Comparison of ENCODE assay signal across 15 cellular contexts in the genomic region with DNA sequence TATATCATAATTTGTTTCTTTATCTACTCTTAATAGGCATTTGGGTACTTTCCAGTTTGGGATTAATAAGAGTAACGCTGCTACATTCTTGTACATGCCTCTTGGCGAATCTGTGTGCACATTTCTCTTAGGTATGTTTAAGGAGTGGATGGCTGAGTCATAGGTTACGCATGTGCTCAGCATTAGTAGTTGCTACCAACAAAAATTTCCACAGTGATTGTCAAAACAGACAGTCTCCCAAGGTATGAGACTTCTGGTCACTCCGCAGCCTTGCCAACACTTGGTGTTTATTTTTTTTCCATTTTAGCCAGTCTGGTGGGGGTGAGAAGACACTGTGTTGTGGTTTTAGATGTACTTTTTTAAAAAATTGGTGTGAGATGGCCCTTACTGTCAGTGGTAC. TPM values are rescaled to one million over a fixed set of nuclear protein-coding genes. Genes with fewer than 3 reads are reported as not detected.
DNase-seq lines count a peak whose midpoint lies in the region; ATAC-seq, FAIRE-seq and TF ChIP-seq lines count a peak whose summit lies in the region.
"Had no signal": no experiment of that assay in that cellular context is flagged by ENCODE, and none has a peak within 500 bp of the region (broad histone marks: within the 10 kb centered on the region; RNA-seq: fewer than 3 reads in every experiment).

No MANE protein-coding gene starts in this region.

- H3K27me3 ChIP-seq in IMR-90 (ENCODE audit: control insufficient read depth, insufficient read depth, low read length) (peaks cover 46% of the 10 kb centered on the region), bronchial epithelial cell (ENCODE audit: control insufficient read depth, insufficient read depth, low read length) (no peaks in the 10 kb centered on the region), mesenchymal stem cell (ENCODE audit: control insufficient read depth in 1 of 2, insufficient read depth in 1 of 2, low read length in 2 of 2) (no peaks in the 10 kb centered on the region), body of pancreas (no peaks in the 10 kb centered on the region)
- H3K27me3 ChIP-seq in CD8-positive, alpha-beta T cell (ENCODE audit: insufficient read depth, low read length) = no peaks in the 10 kb centered on the region

- BruUV-seq in IMR-90 (replicated peaks; lab: Mats Ljungman, UMichigan) = no TSS peak

- peaks cover 7% of the 10 kb centered on the region for H3K27me3 Mint-ChIP-seq in CD8-positive, alpha-beta T cell (ENCODE audit: low read depth)

- H4K8ac ChIP-seq in IMR-90 (ENCODE audit: low read depth in 2 of 2, low read length in 2 of 2) = no peak overlapping the region
- no peak overlapping the region for H4K8ac ChIP-seq in mesenchymal stem cell (ENCODE audit: low read length)

- H3K4me3 ChIP-seq in IMR-90 (ENCODE audit: insufficient read depth, low read depth, low read length) = no peak overlapping the region
- no peak overlapping the region for H3K4me3 ChIP-seq in bronchial epithelial cell (ENCODE audit: low read depth, low read length)
- no peak overlapping the region for H3K4me3 ChIP-seq in mesenchymal stem cell (ENCODE audit: insufficient read depth in 1 of 2, low read depth in 1 of 2, low read length in 2 of 2)
- no peak overlapping the region for H3K4me3 ChIP-seq in body of pancreas
- H3K4me3 ChIP-seq in CD8-positive, alpha-beta T cell (ENCODE audit: low read depth, low read length) = no peak overlapping the region

- ATAC-seq in IMR-90 (ENCODE audit: low read depth) = peak; percentile 93
- ATAC-seq in body of pancreas = no peak
- ATAC-seq in CD8-positive, alpha-beta T cell = no peak
- ATAC-seq: activated naive CD4-positive, alpha-beta T cell treated with anti-CD3 and anti-CD28 coated beads, Interleukin-2, amount 50 U/mL, for 72 hours had no signal

- in situ Hi-C loops in IMR-90 (cut with MboI; ENCODE audit: low sequenced_read_pairs) = no loop called here

- H2BK20ac ChIP-seq in IMR-90 (ENCODE audit: low read depth, low read length) = no peak overlapping the region

- H3K23ac ChIP-seq in IMR-90 (ENCODE audit: low read depth, low read length) = no peak overlapping the region
- no peak overlapping the region for H3K23ac ChIP-seq in mesenchymal stem cell (ENCODE audit: low read length in 2 of 2)

- TF ChIP-seq RAD21 in IMR-90 (IDR thresholded peaks at IDR 0.05; ENCODE audit: low read length) = no peak

- intact Hi-C loops in IMR-90 (cut with micrococcal nuclease) (loop anchor here (2.0 kb wide), 2 partner anchors 19 to 27 kb away; no protein-coding TSS in a partner anchor), body of pancreas (cut with DNase I) (no loop called here)
- intact Hi-C loops in CD8-positive, alpha-beta T cell (cut with DNase I, micrococcal nuclease) = no loop called here

- no peaks in the 10 kb centered on the region for H3K36me3 Mint-ChIP-seq in CD8-positive, alpha-beta T cell
- H3K36me3 Mint-ChIP-seq: activated naive CD4-positive, alpha-beta T cell treated with anti-CD3 and anti-CD28 coated beads, Interleukin-2, amount 50 U/mL, for 72 hours had no signal

- peak; percentile 89 for DNase-seq in AG08395 (ENCODE audit: low spot score)
- peak; percentile 98 for DNase-seq in IMR-90
- DNase-seq in bronchial epithelial cell (ENCODE audit: low read depth) = peak; percentile 100
- peak; percentile 92 for DNase-seq in mesenchymal stem cell
- DNase-seq in NK-92 (lab: John Stamatoyannopoulos, UW; ENCODE audit: unreplicated experiment) = no peak
- no peak for DNase-seq in T-helper 1 cell
- no peak for DNase-seq in body of pancreas
- no peak for DNase-seq in CD8-positive, alpha-beta T cell
- DNase-seq: NCI-H146 had no signal

- H3K56ac ChIP-seq in IMR-90 (ENCODE audit: extremely low read depth, insufficient read depth, low read length) = no peak overlapping the region

- H3K4me1 Mint-ChIP-seq in CD8-positive, alpha-beta T cell (ENCODE audit: low read depth) = no peaks in the 10 kb centered on the region

- peaks cover 3% of the 10 kb centered on the region; the same call in 1 of the 2 replicates for H3K9me1 ChIP-seq in IMR-90 (ENCODE audit: insufficient read depth, low read length)

- H3K9me3 ChIP-seq in IMR-90 (ENCODE audit: control insufficient read depth, insufficient read depth, low read length) (no peaks in the 10 kb centered on the region; the same call in 1 of the 2 replicates), mesenchymal stem cell (ENCODE audit: control insufficient read depth, low read length) (no peaks in the 10 kb centered on the region), body of pancreas (no peaks in the 10 kb centered on the region)
- no peaks in the 10 kb centered on the region for H3K9me3 ChIP-seq in CD8-positive, alpha-beta T cell (ENCODE audit: low read length)

- H4K20me1 ChIP-seq in IMR-90 (ENCODE audit: insufficient read depth, low read length) = no peaks in the 10 kb centered on the region

- no peak overlapping the region for H3K4me3 Mint-ChIP-seq in CD8-positive, alpha-beta T cell

- H2AFZ ChIP-seq in IMR-90 (replicated peaks; ENCODE audit: low read length, poor library complexity) = no peak overlapping the region
- H2AFZ ChIP-seq in mesenchymal stem cell (ENCODE audit: low read depth, low read length) = no peak overlapping the region

- no peak overlapping the region for H2BK12ac ChIP-seq in mesenchymal stem cell (ENCODE audit: low read length in 2 of 2)

- WGBS in IMR-90 (ENCODE audit: extremely low coverage in 2 of 2, insufficient read length in 1 of 2), 2 experiments = no CpG with 5 or more reads among the region's 4 CpGs
- WGBS in mesenchymal stem cell = 11% methylated on average over 3 of the region's 4 CpGs
- WGBS in body of pancreas, 2 donors = 70 to 84% methylated on average over 4 of the region's 4 CpGs

- no peaks in the 10 kb centered on the region for H3K9me3 Mint-ChIP-seq in CD8-positive, alpha-beta T cell
- H3K9me3 Mint-ChIP-seq: activated naive CD4-positive, alpha-beta T cell treated with anti-CD3 and anti-CD28 coated beads, Interleukin-2, amount 50 U/mL, for 72 hours had no signal

- H3K4ac ChIP-seq in IMR-90 (ENCODE audit: low read depth, low read length) = no peak overlapping the region
- H3K4ac ChIP-seq in mesenchymal stem cell (ENCODE audit: low read depth in 1 of 2, low read length in 2 of 2) = no peak overlapping the region

- H3K27ac ChIP-seq in IMR-90 (ENCODE audit: insufficient read depth, low read length) (no peak overlapping the region), mesenchymal stem cell (ENCODE audit: low read length, poor library complexity, severe bottlenecking) (peak overlapping the region; percentile 26), body of pancreas (no peak overlapping the region)
- no peak overlapping the region for H3K27ac ChIP-seq in CD8-positive, alpha-beta T cell (ENCODE audit: low read depth, low read length)
- H3K27ac ChIP-seq: C4-2B had no signal

- no peak for TF ChIP-seq CTCF in IMR-90 (conservative IDR thresholded peaks at IDR 0.05; ENCODE audit: low read depth, low read length)
- no peak for TF ChIP-seq CTCF in bronchial epithelial cell (IDR thresholded peaks at IDR 0.05; ENCODE audit: insufficient read depth, low read length, severe bottlenecking)
- TF ChIP-seq CTCF in body of pancreas (IDR thresholded peaks at IDR 0.05) = no peak
- no peak for TF ChIP-seq CTCF in CD8-positive, alpha-beta T cell (IDR thresholded peaks at IDR 0.05)

- TF ChIP-seq POLR2A in IMR-90 (IDR thresholded peaks at IDR 0.05; ENCODE audit: low read depth, low read length) (no peak), body of pancreas (IDR thresholded peaks at IDR 0.05) (no peak)

- H4K91ac ChIP-seq in IMR-90 (ENCODE audit: insufficient read depth, low read depth, low read length) (no peak overlapping the region), mesenchymal stem cell (ENCODE audit: low read length) (no peak overlapping the region)

- H3K9ac ChIP-seq in IMR-90 (ENCODE audit: low read depth, low read length) (no peak overlapping the region), mesenchymal stem cell (ENCODE audit: low read length) (peak overlapping the region; percentile 78)

- dilution Hi-C loops in IMR-90 (cut with HindIII; ENCODE audit: low sequenced_read_pairs, unreplicated experiment) = no loop called here

- H3K36me3 ChIP-seq in IMR-90 (ENCODE audit: control insufficient read depth, insufficient read depth, low read length) = no peaks in the 10 kb centered on the region
- H3K36me3 ChIP-seq in bronchial epithelial cell (ENCODE audit: control insufficient read depth, insufficient read depth, low read length) = no peaks in the 10 kb centered on the region
- no peaks in the 10 kb centered on the region for H3K36me3 ChIP-seq in mesenchymal stem cell (ENCODE audit: control insufficient read depth in 1 of 2, insufficient read depth in 2 of 2, low read depth in 1 of 2, low read length in 2 of 2)
- no peaks in the 10 kb centered on the region for H3K36me3 ChIP-seq in body of pancreas (replicated peaks in 1 of 2; ENCODE audit: insufficient read depth in 1 of 2, low read depth in 2 of 2)
- no peaks in the 10 kb centered on the region for H3K36me3 ChIP-seq in CD8-positive, alpha-beta T cell (ENCODE audit: insufficient read depth, low read length)

- H3K18ac ChIP-seq in IMR-90 (ENCODE audit: low read depth, low read length) (no peak overlapping the region), mesenchymal stem cell (ENCODE audit: low read depth in 1 of 2, low read length in 2 of 2) (no peak overlapping the region)

- no peak overlapping the region for H3K27ac Mint-ChIP-seq in CD8-positive, alpha-beta T cell
- H3K27ac Mint-ChIP-seq: activated naive CD4-positive, alpha-beta T cell treated with anti-CD3 and anti-CD28 coated beads, Interleukin-2, amount 50 U/mL, for 72 hours had no signal

- H3K79me1 ChIP-seq in IMR-90 (ENCODE audit: low read depth in 1 of 2, low read length in 2 of 2) (no peaks in the 10 kb centered on the region), mesenchymal stem cell (replicated peaks; ENCODE audit: low read length, poor library complexity, severe bottlenecking) (no peaks in the 10 kb centered on the region)

- no peak overlapping the region for H2AK9ac ChIP-seq in IMR-90 (replicated peaks; ENCODE audit: low read depth, low read length, poor library complexity)

- H2BK120ac ChIP-seq in IMR-90 (ENCODE audit: low read depth, low read length) = no peak overlapping the region
- H2BK120ac ChIP-seq in mesenchymal stem cell (ENCODE audit: low read depth, low read length) = no peak overlapping the region

- CTCF ChIA-PET in IMR-90 (lab: Yijun Ruan, JAX) = interaction anchor here (0.6 kb wide), 1 partner anchor 11 kb away, joined by 3 read pairs; no protein-coding TSS in a partner anchor
- CTCF ChIA-PET in CD8-positive, alpha-beta T cell (lab: Charles Lee) = interaction anchor here (1.1 kb wide), 1 partner anchor 11 kb away, joined by 4 read pairs; no protein-coding TSS in a partner anchor

- H2BK5ac ChIP-seq in IMR-90 (ENCODE audit: low read depth, low read length, poor library complexity, severe bottlenecking) (no peak overlapping the region), mesenchymal stem cell (ENCODE audit: low read depth, low read length, poor library complexity, severe bottlenecking) (no peak overlapping the region)

- POLR2A ChIA-PET in IMR-90 (lab: Charles Lee; ENCODE audit: unreplicated experiment) = no interaction called here
- POLR2A ChIA-PET in CD8-positive, alpha-beta T cell (lab: Charles Lee) = no interaction called here

- H2AK5ac ChIP-seq in IMR-90 (ENCODE audit: low read depth, low read length) (no peak overlapping the region), mesenchymal stem cell (ENCODE audit: low read length, severe bottlenecking) (no peak overlapping the region)

- H3K14ac ChIP-seq in IMR-90 (replicated peaks; ENCODE audit: low read depth, low read length) (no peak overlapping the region), mesenchymal stem cell (ENCODE audit: low read length in 2 of 2) (no peak overlapping the region)

- H2BK15ac ChIP-seq in IMR-90 (ENCODE audit: low read depth, low read length) = no peak overlapping the region
- no peak overlapping the region for H2BK15ac ChIP-seq in mesenchymal stem cell (ENCODE audit: low read depth, poor library complexity, severe bottlenecking)

- H3K4me2 ChIP-seq in IMR-90 (ENCODE audit: low read depth, low read length) (no peak overlapping the region), mesenchymal stem cell (ENCODE audit: low read length, poor library complexity, severe bottlenecking) (no peak overlapping the region)

- FAIRE-seq in bronchial epithelial cell (lab: Jason Lieb, UNC) = peak; percentile 88
- FAIRE-seq: H1 had no signal

- peaks cover 5% of the 10 kb centered on the region; the same call in 1 of the 2 replicates for H3K4me1 ChIP-seq in IMR-90 (ENCODE audit: control insufficient read depth, insufficient read depth, low read length)
- H3K4me1 ChIP-seq in mesenchymal stem cell (ENCODE audit: control insufficient read depth, insufficient read depth, low read depth, low read length) = peaks cover 3% of the 10 kb centered on the region
- no peaks in the 10 kb centered on the region for H3K4me1 ChIP-seq in body of pancreas
- H3K4me1 ChIP-seq in CD8-positive, alpha-beta T cell (ENCODE audit: insufficient read depth, low read length) = no peaks in the 10 kb centered on the region

- no peak overlapping the region for H4K5ac ChIP-seq in IMR-90 (ENCODE audit: low read depth, low read length)

RNA-seq across cellular contexts. Expression of a gene that starts 44.6 kb away (rescaled TPM):
- under 0.01 TPM in 1 of 2 replicates, not detected in the other for total RNA-seq in IMR-90 (2012; rRNA removed)
- not detected in 2 replicates for polyA plus RNA-seq in IMR-90 (2012; rRNA removed)
- polyA plus RNA-seq in IMR-90 (2012; cell fraction: cytosol; rRNA removed) = not detected in 2 replicates
- not detected in 2 replicates for polyA plus RNA-seq in IMR-90 (2012; cell fraction: nucleus; rRNA removed; ENCODE audit: low replicate concordance)
- 22.9 and 31.1 TPM in 2 replicates for total RNA-seq in bronchial epithelial cell
- not detected for polyA plus RNA-seq in mesenchymal stem cell (2013, experiment 1 of 2)
- polyA plus RNA-seq in mesenchymal stem cell (2013, experiment 2 of 2) = not detected
- not detected for total RNA-seq in body of pancreas
- total RNA-seq in CD8-positive, alpha-beta T cell = not detected
- total RNA-seq: activated naive CD4-positive, alpha-beta T cell treated with anti-CD3 and anti-CD28 coated beads, Interleukin-2, amount 50 U/mL, for 72 hours; lung microvascular endothelial cell; OCI-LY7; skeletal muscle tissue had no signal

Comparison
In these comparisons a context has a peak if more than half of its experiments do, and no peak if none do; other contexts are left out.
1. DNase-seq: peak in AG08395 (single experiment), IMR-90 (single experiment), bronchial epithelial cell (single experiment) and mesenchymal stem cell (single experiment); none in NK-92 (single experiment), T-helper 1 cell (0 of 5), body of pancreas (0 of 4) and CD8-positive, alpha-beta T cell (0 of 7).
2. RNA of a gene that starts 44.6 kb away (total RNA-seq): 22.9 to 31.1 TPM in bronchial epithelial cell; under 0.01 TPM in IMR-90, not detected in body of pancreas and not detected in CD8-positive, alpha-beta T cell; every median in the first group is over 10 times any median in the second.